ENCODE assay signal across 27 cellular contexts in the genomic region with DNA sequence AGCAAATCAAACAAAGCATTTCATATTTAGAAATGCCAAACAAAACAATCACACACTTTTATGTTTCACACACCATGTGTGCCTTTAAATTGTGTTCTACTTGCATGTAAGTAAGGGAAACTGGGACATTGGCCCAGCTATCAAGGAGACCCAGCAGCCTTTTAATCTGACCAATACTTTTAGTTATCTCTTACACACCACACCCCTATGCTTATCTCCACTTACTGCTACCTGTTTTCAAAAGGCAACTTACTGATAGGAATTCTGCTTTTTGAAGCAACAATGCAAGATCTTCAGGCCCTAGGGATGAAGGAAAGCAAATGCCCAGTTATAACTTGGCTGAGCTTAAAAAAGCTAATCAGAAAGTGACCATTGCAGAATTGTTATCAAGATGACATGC.
"Had no signal": no experiment of that assay in that cellular context is flagged by ENCODE, and none has a peak within 500 bp of the region (broad histone marks: within the 10 kb centered on the region; RNA-seq: fewer than 3 reads in every experiment).

No MANE protein-coding gene starts in this region.

- H3K4me1 Mint-ChIP-seq: immature natural killer cell; stimulated activated naive B cell treated with anti-CD40 and anti-IgM and Interleukin-4, amounts not matched to agents 10 μg/mL and 1 μg/mL and 100 μg/mL, for 72 hours had no signal

- H3K4me1 ChIP-seq: left ventricle myocardium inferior, prostate gland, testis, thyroid gland, transverse colon, upper lobe of right lung had no signal

- H3K27me3 ChIP-seq: ovary, stomach, testis, thyroid gland, transverse colon, upper lobe of right lung had no signal

- ATAC-seq: mucosa of descending colon; naive thymus-derived CD4-positive, alpha-beta T cell; natural killer cell treated with Interleukin-12 subunit alpha and Interleukin-12 subunit beta and Interleukin-15 and Interleukin-18, amount 100 ng/mL, for 72 hours; right cardiac atrium; sciatic nerve; stimulated activated naive B cell treated with anti-CD40 and anti-IgM and Interleukin-4, amounts not matched to agents 10 μg/mL and 1 μg/mL and 100 μg/mL, for 72 hours; stimulated activated naive CD8-positive, alpha-beta T cell treated with anti-CD3 and anti-CD28 coated beads, Interleukin-15, Interleukin-2, amounts not matched to agents 100 U/mL and 50 U/mL, for 24 hours; upper lobe of right lung had no signal

- H3K36me3 Mint-ChIP-seq: immature natural killer cell; naive thymus-derived CD4-positive, alpha-beta T cell; natural killer cell treated with Interleukin-12 subunit alpha and Interleukin-12 subunit beta and Interleukin-15 and Interleukin-18, amount 100 ng/mL, for 72 hours; stimulated activated naive B cell treated with anti-CD40 and anti-IgM and Interleukin-4, amounts not matched to agents 10 μg/mL and 1 μg/mL and 100 μg/mL, for 72 hours had no signal

- H3K4me3 ChIP-seq: left ventricle myocardium inferior, lung, mucosa of descending colon, ovary, prostate gland, skin epidermis, stomach, testis, thyroid gland, transverse colon, upper lobe of right lung had no signal

- H3K27ac ChIP-seq: left ventricle myocardium inferior, ovary, prostate gland, skin epidermis, testis, thyroid gland, transverse colon, upper lobe of right lung had no signal

- H3K27me3 Mint-ChIP-seq: naive thymus-derived CD4-positive, alpha-beta T cell; natural killer cell treated with Interleukin-12 subunit alpha and Interleukin-12 subunit beta and Interleukin-15 and Interleukin-18, amount 100 ng/mL, for 72 hours; stimulated activated naive B cell treated with anti-CD40 and anti-IgM and Interleukin-4, amounts not matched to agents 10 μg/mL and 1 μg/mL and 100 μg/mL, for 72 hours had no signal

- H3K9me3 ChIP-seq: left ventricle myocardium inferior, mucosa of descending colon, ovary, prostate gland, stomach, testis, thyroid gland, transverse colon, upper lobe of right lung had no signal

- H3K27ac Mint-ChIP-seq: immature natural killer cell; naive thymus-derived CD4-positive, alpha-beta T cell; natural killer cell treated with Interleukin-12 subunit alpha and Interleukin-12 subunit beta and Interleukin-15 and Interleukin-18, amount 100 ng/mL, for 72 hours; stimulated activated naive B cell treated with anti-CD40 and anti-IgM and Interleukin-4, amounts not matched to agents 10 μg/mL and 1 μg/mL and 100 μg/mL, for 72 hours had no signal

- DNase-seq: hypothalamus; immature natural killer cell; kidney; left ventricle myocardium inferior; midbrain; mucosa of descending colon; naive thymus-derived CD4-positive, alpha-beta T cell; ovary; posterior cingulate gyrus; retina; right cardiac atrium; stimulated activated CD4-positive, alpha-beta T cell treated with anti-CD3 and anti-CD28 coated beads, Interleukin-12 subunit alpha, Interleukin-12 subunit beta, amount 100 ng/mL, for 4 hours; stimulated activated CD4-positive, alpha-beta T cell treated with anti-CD3 and anti-CD28 coated beads, Interleukin-15, amount 100 ng/mL, for 24 hours; stimulated activated CD4-positive, alpha-beta T cell treated with anti-CD3 and anti-CD28 coated beads, Interleukin-2, amount 100 ng/mL, for 24 hours; stimulated activated CD4-positive, alpha-beta T cell treated with anti-CD3 and anti-CD28 coated beads, Interleukin-4, amount 100 ng/mL, for 1 hour; stimulated activated naive B cell treated with anti-CD40 and anti-IgM and Interleukin-4, amounts not matched to agents 10 μg/mL and 1 μg/mL and 100 μg/mL, for 72 hours; stimulated activated naive CD8-positive, alpha-beta T cell treated with anti-CD3 and anti-CD28 coated beads, Interleukin-15, Interleukin-2, amounts not matched to agents 100 U/mL and 50 U/mL, for 24 hours; stomach; testis; thyroid gland; transverse colon; upper lobe of right lung had no signal

- H3K4me3 Mint-ChIP-seq: immature natural killer cell; naive thymus-derived CD4-positive, alpha-beta T cell; natural killer cell treated with Interleukin-12 subunit alpha and Interleukin-12 subunit beta and Interleukin-15 and Interleukin-18, amount 100 ng/mL, for 72 hours; stimulated activated naive B cell treated with anti-CD40 and anti-IgM and Interleukin-4, amounts not matched to agents 10 μg/mL and 1 μg/mL and 100 μg/mL, for 72 hours had no signal

- H3K36me3 ChIP-seq: left ventricle myocardium inferior, ovary, prostate gland, stomach, thyroid gland, transverse colon, upper lobe of right lung had no signal
